1 cellular context compared by ENCODE assay signal in genomic region chr1:167202049-167202448, GRCh38.
TF ChIP-seq lines count a peak whose summit lies in the region.

No MANE protein-coding gene starts in this region.

TF ChIP-seq in K562, 482 proteins besides CTCF, POLR2A, EP300 and RAD21 (continued from another document):
- TF ChIP-seq ZHX1 (conservative IDR thresholded peaks at IDR 0.05; ENCODE audit: low read length) (no peak), CREB1 (IDR thresholded peaks at IDR 0.05) (no peak), CREB1 (CRISPR knock-in tag; IDR thresholded peaks at IDR 0.05) (no peak), ZKSCAN3 (CRISPR knock-in tag; IDR thresholded peaks at IDR 0.05) (no peak), ARID1B (IDR thresholded peaks at IDR 0.05) (no peak), SIX5 (IDR thresholded peaks at IDR 0.05; ENCODE audit: borderline replicate concordance in 1 of 2, insufficient read depth in 1 of 2, low read depth in 1 of 2, low read length in 2 of 2) (no peak), SRSF1 (IDR thresholded peaks at IDR 0.05; ENCODE audit: low read depth, low read length) (no peak), SMAD3 (CRISPR knock-in tag; conservative IDR thresholded peaks at IDR 0.05) (no peak), NUFIP1 (IDR thresholded peaks at IDR 0.05; ENCODE audit: partially characterized antibody) (no peak), ILK (tag; IDR thresholded peaks at IDR 0.05; ENCODE audit: borderline replicate concordance, low read depth) (no peak), SPI1 (IDR thresholded peaks at IDR 0.05; ENCODE audit: borderline replicate concordance, low read depth, low read length) (no peak), GTF2A2 (tag; IDR thresholded peaks at IDR 0.05) (no peak), ZBTB17 (CRISPR knock-in tag; IDR thresholded peaks at IDR 0.05) (no peak), PCBP2 (IDR thresholded peaks at IDR 0.05; ENCODE audit: low read depth, low read length, poor library complexity, severe bottlenecking) (no peak), ID3 (CRISPR knock-in tag; IDR thresholded peaks at IDR 0.05) (no peak), ID3 (tag; IDR thresholded peaks at IDR 0.05) (no peak), SMAD1 (IDR thresholded peaks at IDR 0.05; ENCODE audit: low read depth, low read length, partially characterized antibody) (no peak)
